ENCODE assay signal across 19 cellular contexts in genomic region chr1:230416430-230416829, GRCh38. TPM values are rescaled to one million over a fixed set of nuclear protein-coding genes. Genes with fewer than 3 reads are reported as not detected.
DNase-seq lines count a peak whose midpoint lies in the region; ATAC-seq and TF ChIP-seq lines count a peak whose summit lies in the region.
"Had no signal": no experiment of that assay in that cellular context is flagged by ENCODE, and none has a peak within 500 bp of the region (broad histone marks: within the 10 kb centered on the region; RNA-seq: fewer than 3 reads in every experiment).

No MANE protein-coding gene starts in this region.

- H3K36me3 Mint-ChIP-seq in activated CD8-positive, alpha-beta T cell treated with anti-CD3 and anti-CD28 coated beads for 36 hours (ENCODE audit: low read depth): no peaks in the 10 kb centered on the region
- H3K36me3 Mint-ChIP-seq: CD8-positive, alpha-beta T cell had no signal

- H4K8ac ChIP-seq in mesenchymal stem cell (ENCODE audit: low read length): no peak overlapping the region

- WGBS in heart left ventricle, 4 donors: 63 to 74% (median 69%) methylated on average over 7 of the region's 7 CpGs
- 84% methylated on average over 7 of the region's 7 CpGs for WGBS in mesenchymal stem cell

- H3K4me1 ChIP-seq in heart left ventricle (peaks cover 0 to 6% (median 0%) of the 10 kb centered on the region in 12 donors), mesenchymal stem cell (ENCODE audit: control insufficient read depth, insufficient read depth, low read depth, low read length) (no peaks in the 10 kb centered on the region)
- H3K4me1 ChIP-seq: A549, Caco-2 had no signal

- H3K4me3 ChIP-seq in heart left ventricle (no peak overlapping the region), mesenchymal stem cell (ENCODE audit: insufficient read depth in 1 of 2, low read depth in 1 of 2, low read length in 2 of 2) (no peak overlapping the region)
- H3K4me3 ChIP-seq: A549; BLaER1 treated with 17β-estradiol and CSF1 and Interleukin-3, amounts not matched to agents 10 nM and 100 nM had no signal

- H3K9ac ChIP-seq in mesenchymal stem cell (ENCODE audit: low read length): no peak overlapping the region
- H3K9ac ChIP-seq: BLaER1 treated with 17β-estradiol and CSF1 and Interleukin-3, amounts not matched to agents 10 nM and 100 nM had no signal

- no peaks in the 10 kb centered on the region for H3K79me1 ChIP-seq in mesenchymal stem cell (replicated peaks; ENCODE audit: low read length, poor library complexity, severe bottlenecking)

- no peak overlapping the region for H3K4me2 ChIP-seq in mesenchymal stem cell (ENCODE audit: low read length, poor library complexity, severe bottlenecking)
- H3K4me2 ChIP-seq: A549 had no signal

- no peak overlapping the region for H4K91ac ChIP-seq in mesenchymal stem cell (ENCODE audit: low read length)

- POLR2A ChIA-PET in activated CD8-positive, alpha-beta T cell treated with anti-CD3 and anti-CD28 coated beads for 36 hours (lab: Charles Lee): no interaction called here

- H2BK5ac ChIP-seq in mesenchymal stem cell (ENCODE audit: low read depth, low read length, poor library complexity, severe bottlenecking): peak overlapping the region; percentile 38

- H3K4me3 Mint-ChIP-seq in activated CD8-positive, alpha-beta T cell treated with anti-CD3 and anti-CD28 coated beads for 36 hours: no peak overlapping the region
- H3K4me3 Mint-ChIP-seq: B cell; CD4-positive, alpha-beta T cell; CD8-positive, alpha-beta T cell had no signal

- TF ChIP-seq POLR2A in heart left ventricle (IDR thresholded peaks at IDR 0.05): no peak

- TF ChIP-seq CTCF in heart left ventricle (IDR thresholded peaks at IDR 0.05): no peak
- TF ChIP-seq CTCF in activated CD8-positive, alpha-beta T cell treated with anti-CD3 and anti-CD28 coated beads for 36 hours (IDR thresholded peaks at IDR 0.05): no peak

- no peaks in the 10 kb centered on the region for H3K4me1 Mint-ChIP-seq in activated CD8-positive, alpha-beta T cell treated with anti-CD3 and anti-CD28 coated beads for 36 hours (ENCODE audit: low read depth)
- H3K4me1 Mint-ChIP-seq: B cell had no signal

- no peaks in the 10 kb centered on the region for H3K9me3 ChIP-seq in heart left ventricle
- H3K9me3 ChIP-seq in mesenchymal stem cell (ENCODE audit: control insufficient read depth, low read length): no peaks in the 10 kb centered on the region
- H3K9me3 ChIP-seq: Caco-2 had no signal

- no peak overlapping the region for H3K4ac ChIP-seq in mesenchymal stem cell (ENCODE audit: low read depth in 1 of 2, low read length in 2 of 2)

- no peak overlapping the region for H3K27ac Mint-ChIP-seq in activated CD8-positive, alpha-beta T cell treated with anti-CD3 and anti-CD28 coated beads for 36 hours
- H3K27ac Mint-ChIP-seq: B cell; CD4-positive, alpha-beta T cell; CD8-positive, alpha-beta T cell had no signal

- H2BK15ac ChIP-seq in mesenchymal stem cell (ENCODE audit: low read depth, poor library complexity, severe bottlenecking): no peak overlapping the region

- H2BK120ac ChIP-seq in mesenchymal stem cell (ENCODE audit: low read depth, low read length): no peak overlapping the region

- no peak for DNase-seq in Right ventricle myocardium inferior (ENCODE audit: missing footprints)
- DNase-seq in cardiac septum (ENCODE audit: low spot score): no peak
- no peak for DNase-seq in heart left ventricle
- DNase-seq in left cardiac atrium: no peak
- DNase-seq in G401 (ENCODE audit: low spot score): peak; percentile 32
- no peak for DNase-seq in mesenchymal stem cell
- DNase-seq in activated CD8-positive, alpha-beta T cell treated with anti-CD3 and anti-CD28 coated beads for 36 hours: no peak
- no peak for DNase-seq in GDM1 (lab: John Stamatoyannopoulos, UW)
- DNase-seq: Caco-2; Calu3; CD4-positive, alpha-beta T cell; CD8-positive, alpha-beta T cell; DMS79 treated with DMSO at 0.1 percent for 48 hours; GF-D8 had no signal

- CTCF ChIA-PET in activated CD8-positive, alpha-beta T cell treated with anti-CD3 and anti-CD28 coated beads for 36 hours (lab: Charles Lee): no interaction called here

- peaks cover 45% of the 10 kb centered on the region for H3K27me3 Mint-ChIP-seq in activated CD8-positive, alpha-beta T cell treated with anti-CD3 and anti-CD28 coated beads for 36 hours

- H2AFZ ChIP-seq in mesenchymal stem cell (ENCODE audit: low read depth, low read length): no peak overlapping the region

- in situ Hi-C loops in G401 (cut with HindIII; ENCODE audit: low sequenced_read_pairs): no loop called here

- H3K27me3 ChIP-seq in heart left ventricle (peaks cover 0 to 25% (median 0%) of the 10 kb centered on the region in 9 donors), mesenchymal stem cell (ENCODE audit: control insufficient read depth in 1 of 2, insufficient read depth in 1 of 2, low read length in 2 of 2) (peaks cover 22 to 32% of the 10 kb centered on the region in 2 experiments)

- H3K23ac ChIP-seq in mesenchymal stem cell (ENCODE audit: low read length in 2 of 2): no peak overlapping the region

- H3K27ac ChIP-seq in heart left ventricle (no peak overlapping the region), mesenchymal stem cell (ENCODE audit: low read length, poor library complexity, severe bottlenecking) (no peak overlapping the region)
- H3K27ac ChIP-seq: 22Rv1, A549, C4-2B had no signal

- H3K18ac ChIP-seq in mesenchymal stem cell (ENCODE audit: low read depth in 1 of 2, low read length in 2 of 2): no peak overlapping the region

- intact Hi-C loops in Right ventricle myocardium inferior (cut with DNase I) (no loop called here), cardiac septum (cut with DNase I) (no loop called here), heart left ventricle (cut with DNase I) (no loop called here), left cardiac atrium (cut with DNase I) (no loop called here)
- intact Hi-C loops in activated CD8-positive, alpha-beta T cell treated with anti-CD3 and anti-CD28 coated beads for 36 hours (cut with micrococcal nuclease): no loop called here

- H2BK12ac ChIP-seq in mesenchymal stem cell (ENCODE audit: low read length in 2 of 2): no peak overlapping the region

- peaks cover 10% of the 10 kb centered on the region for H3K9me3 Mint-ChIP-seq in activated CD8-positive, alpha-beta T cell treated with anti-CD3 and anti-CD28 coated beads for 36 hours

- ATAC-seq in Right ventricle myocardium inferior (peak; percentile 42), heart left ventricle (peak in 3 of 4 donors; percentile 42 to 58 (median 56)), left cardiac atrium (no peak)
- ATAC-seq in activated CD8-positive, alpha-beta T cell treated with anti-CD3 and anti-CD28 coated beads for 36 hours: no peak
- ATAC-seq: A549; CD8-positive, alpha-beta T cell had no signal

- H2AK5ac ChIP-seq in mesenchymal stem cell (ENCODE audit: low read length, severe bottlenecking): no peak overlapping the region

- no peaks in the 10 kb centered on the region for H3K36me3 ChIP-seq in heart left ventricle
- H3K36me3 ChIP-seq in mesenchymal stem cell (ENCODE audit: control insufficient read depth in 1 of 2, insufficient read depth in 2 of 2, low read depth in 1 of 2, low read length in 2 of 2): no peaks in the 10 kb centered on the region

- H3K14ac ChIP-seq in mesenchymal stem cell (ENCODE audit: low read length in 2 of 2): no peak overlapping the region

RNA-seq across cellular contexts. Expression of gene PGBD5, which starts 9.7 kb away (rescaled TPM):
- total RNA-seq in Right ventricle myocardium inferior (15.5 TPM), cardiac septum (14.0 TPM), heart left ventricle (10 to 100 TPM in 2 of 9 donors, 1 to 10 TPM in 7; 2.8 to 16.1 (median 7.0) TPM), left cardiac atrium (10 to 100 TPM; 19.6 to 24.8 TPM)
- polyA plus RNA-seq in heart left ventricle: 1 to 10 TPM; 1.3 to 2.0 TPM
- total RNA-seq in G401 (2014; rRNA removed; shearing (Covaris generic)): 1.5 and 3.6 TPM in 2 replicates
- polyA plus RNA-seq in mesenchymal stem cell (2013, experiment 1 of 2): 0.25 TPM
- 0.37 TPM for polyA plus RNA-seq in mesenchymal stem cell (2013, experiment 2 of 2)
- total RNA-seq in activated CD8-positive, alpha-beta T cell treated with anti-CD3 and anti-CD28 coated beads for 36 hours: not detected
- total RNA-seq: B cell; CD4-positive, alpha-beta T cell; CD8-positive, alpha-beta T cell had no signal

Comparison
In these comparisons a context has a peak if more than half of its experiments do, and no peak if none do; other contexts are left out.
1. ATAC-seq: peak in Right ventricle myocardium inferior (single experiment) and heart left ventricle (3 of 4); none in left cardiac atrium (0 of 2) and activated CD8-positive, alpha-beta T cell treated with anti-CD3 and anti-CD28 coated beads for 36 hours (single experiment).